16 cellular contexts compared by ENCODE assay signal in genomic region chr4:60422440-60422839, GRCh38.
DNase-seq lines count a peak whose midpoint lies in the region; ATAC-seq and TF ChIP-seq lines count a peak whose summit lies in the region.
"Had no signal": no experiment of that assay in that cellular context is flagged by ENCODE, and none has a peak within 500 bp of the region (broad histone marks: within the 10 kb centered on the region; RNA-seq: fewer than 3 reads in every experiment).

No MANE protein-coding gene starts in this region.

- no peak overlapping the region for H3K27ac Mint-ChIP-seq in neural progenitor cell
- H3K27ac Mint-ChIP-seq in T-cell = no peak overlapping the region
- H3K27ac Mint-ChIP-seq: CD4-positive, alpha-beta memory T cell; H9 had no signal

- H3K9ac ChIP-seq in SU-DHL-6 (ENCODE audit: low read length) (no peak overlapping the region), neural progenitor cell (no peak overlapping the region)

- no peaks in the 10 kb centered on the region for H3K9me3 ChIP-seq in SU-DHL-6 (ENCODE audit: insufficient read depth, low read length)
- H3K9me3 ChIP-seq in neural progenitor cell (ENCODE audit: low read depth) = no peaks in the 10 kb centered on the region
- H3K9me3 ChIP-seq in right cardiac atrium (ENCODE audit: control insufficient read depth, low read length) = no peaks in the 10 kb centered on the region

- no peaks in the 10 kb centered on the region for H4K20me1 ChIP-seq in SU-DHL-6 (ENCODE audit: low read depth, low read length)
- H4K20me1 ChIP-seq in neural progenitor cell (ENCODE audit: low read depth) = no peaks in the 10 kb centered on the region

- H3K27me3 ChIP-seq in SU-DHL-6 (ENCODE audit: low read length) (no peaks in the 10 kb centered on the region), foreskin keratinocyte (no peaks in the 10 kb centered on the region), neural progenitor cell (no peaks in the 10 kb centered on the region), right cardiac atrium (ENCODE audit: control insufficient read depth, insufficient read depth) (no peaks in the 10 kb centered on the region)

- 78% methylated on average over 4 of the region's 4 CpGs for WGBS in right cardiac atrium

- H2AFZ ChIP-seq in SU-DHL-6 (ENCODE audit: low read depth, low read length, severe bottlenecking) (peak overlapping the region; percentile 24), neural progenitor cell (replicated peaks) (peak overlapping the region; percentile 57)

- H3K79me2 ChIP-seq in SU-DHL-6 (ENCODE audit: insufficient read depth, low read length) (no peaks in the 10 kb centered on the region), neural progenitor cell (ENCODE audit: low read depth) (no peaks in the 10 kb centered on the region)

- no peaks in the 10 kb centered on the region for H3F3A ChIP-seq in SU-DHL-6 (ENCODE audit: insufficient read depth)
- H3F3A ChIP-seq in neural progenitor cell (ENCODE audit: low read depth) = no peaks in the 10 kb centered on the region

- no peaks in the 10 kb centered on the region for H3K4me1 ChIP-seq in foreskin keratinocyte
- no peaks in the 10 kb centered on the region for H3K4me1 ChIP-seq in neural progenitor cell
- H3K4me1 ChIP-seq in right cardiac atrium (ENCODE audit: control insufficient read depth, insufficient read depth, low read length) = no peaks in the 10 kb centered on the region

- H3K27ac ChIP-seq in SU-DHL-6 (ENCODE audit: low read depth, low read length) (no peak overlapping the region), foreskin keratinocyte (no peak overlapping the region), neural progenitor cell (no peak overlapping the region), right cardiac atrium (ENCODE audit: low read length) (no peak overlapping the region)

- DNase-seq in foreskin keratinocyte (peak in 1 of 2 donors; percentile 17), neural progenitor cell (ENCODE audit: low spot score) (no peak), right cardiac atrium (no peak), T-cell (no peak), NCI-H526 (lab: John Stamatoyannopoulos, UW) (no peak)
- no peak for DNase-seq in NK-92 treated with Interleukin-12 subunit alpha and Interleukin-12 subunit beta, amount 100 ng/mL, for 24 hours (lab: John Stamatoyannopoulos, UW)
- DNase-seq: C1 segment of cervical spinal cord; Calu3; CD4-positive, alpha-beta memory T cell; COR-L47; DMS53; DMS79 treated with DMSO at 0.1 percent for 48 hours; GF-D8; H9 had no signal

- no peaks in the 10 kb centered on the region for H3K36me3 ChIP-seq in SU-DHL-6 (ENCODE audit: low read length)
- H3K36me3 ChIP-seq in neural progenitor cell = no peaks in the 10 kb centered on the region

- no peak overlapping the region for H3K4me3 ChIP-seq in SU-DHL-6 (ENCODE audit: insufficient read depth, low read length, poor library complexity, severe bottlenecking)
- no peak overlapping the region for H3K4me3 ChIP-seq in neural progenitor cell
- no peak overlapping the region for H3K4me3 ChIP-seq in right cardiac atrium (ENCODE audit: low read length)

- TF ChIP-seq CTCF in SU-DHL-6 (IDR thresholded peaks at IDR 0.05; ENCODE audit: insufficient read depth, low read length, poor library complexity, severe bottlenecking) (no peak), foreskin keratinocyte (conservative IDR thresholded peaks at IDR 0.05) (no peak), neural progenitor cell (IDR thresholded peaks at IDR 0.05) (no peak)

- ATAC-seq in foreskin keratinocyte (peak; percentile 42), right cardiac atrium (no peak), T-cell (replicated peaks in 1 of 4) (no peak)
- ATAC-seq: HCT116 had no signal

- H3K4me1 Mint-ChIP-seq in neural progenitor cell (no peaks in the 10 kb centered on the region), T-cell (no peaks in the 10 kb centered on the region)
- H3K4me1 Mint-ChIP-seq: CD4-positive, alpha-beta memory T cell had no signal

- H3K36me3 Mint-ChIP-seq in neural progenitor cell (no peaks in the 10 kb centered on the region), T-cell (no peaks in the 10 kb centered on the region)
- H3K36me3 Mint-ChIP-seq: CD4-positive, alpha-beta memory T cell had no signal

- POLR2A ChIA-PET in T-cell (lab: Charles Lee) = no interaction called here

- no peak overlapping the region for H3K4me3 Mint-ChIP-seq in neural progenitor cell
- H3K4me3 Mint-ChIP-seq in T-cell = no peak overlapping the region
- H3K4me3 Mint-ChIP-seq: CD4-positive, alpha-beta memory T cell; H9 had no signal

- no peaks in the 10 kb centered on the region for H3K9me2 ChIP-seq in SU-DHL-6 (replicated peaks; ENCODE audit: insufficient read depth, low read length)

- H3K4me2 ChIP-seq in SU-DHL-6 (ENCODE audit: low read depth, low read length, poor library complexity, severe bottlenecking) (no peak overlapping the region), neural progenitor cell (no peak overlapping the region)

- H3K27me3 Mint-ChIP-seq in neural progenitor cell (ENCODE audit: insufficient read depth, low read depth) (peaks cover 2% of the 10 kb centered on the region), T-cell (no peaks in the 10 kb centered on the region)
- H3K27me3 Mint-ChIP-seq: CD4-positive, alpha-beta memory T cell had no signal

- CTCF ChIA-PET in T-cell (lab: Charles Lee) = no interaction called here

- intact Hi-C loops in right cardiac atrium (cut with DNase I) = no loop called here

- H3K9me3 Mint-ChIP-seq in neural progenitor cell (peaks cover 5% of the 10 kb centered on the region), T-cell (peaks cover 17 to 22% (median 21%) of the 10 kb centered on the region in 3 donors)
